Comparison of ENCODE assay signal across 8 cellular contexts in the genomic region with DNA sequence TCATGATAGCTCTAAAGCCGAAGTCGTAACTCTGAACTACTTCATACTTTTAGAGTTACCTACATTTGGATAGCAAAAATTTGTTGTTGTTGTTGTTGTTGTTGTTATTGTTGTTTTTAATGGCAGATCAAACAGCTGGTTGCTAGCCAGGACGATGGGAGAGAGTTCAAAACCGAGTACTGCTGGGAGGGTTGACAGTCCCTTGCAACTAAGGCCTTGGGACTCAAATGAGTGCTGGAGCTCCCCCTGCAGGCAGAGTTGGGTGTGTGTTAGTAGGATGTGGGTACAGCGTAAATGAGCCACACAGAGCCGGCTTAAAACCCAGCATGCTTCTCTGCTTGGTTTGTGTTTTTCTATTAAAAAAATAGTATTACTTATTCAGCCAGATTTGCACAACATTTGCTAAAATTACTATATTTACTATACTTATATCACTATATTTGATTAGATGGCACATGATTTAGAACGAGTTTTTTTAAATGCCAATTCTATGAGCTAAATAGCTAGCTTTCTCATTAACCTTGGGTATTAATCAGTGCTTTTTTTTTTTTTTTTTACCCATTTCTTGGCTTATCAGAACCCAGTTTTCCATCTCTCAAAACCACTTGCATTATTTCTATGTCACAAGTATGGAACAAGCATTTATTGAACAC.
DNase-seq lines count a peak whose midpoint lies in the region; ATAC-seq, FAIRE-seq and TF ChIP-seq lines count a peak whose summit lies in the region.

No MANE protein-coding gene starts in this region.

- H3K27ac ChIP-seq in caudate nucleus (ENCODE audit: low read depth, low read length) = no peak overlapping the region
- H3K27ac ChIP-seq in kidney (ENCODE audit: low read depth in 2 of 2, low read length in 2 of 2) = no peak overlapping the region

- peak; percentile 73 for FAIRE-seq in kidney (lab: Jason Lieb, UNC)

- DNase-seq in AG09319 (ENCODE audit: extremely low read depth, low read depth) (peak; percentile 80), NCI-H226 (peak; percentile 71), activated B cell treated with CpG ODN at 0.5 μM for 24 hours (peak; percentile 56), caudate nucleus (lab: John Stamatoyannopoulos, UW) (peak in 60 of 61 donors; percentile 0 to 93 (median 61)), kidney (peak; percentile 90)
- peak; percentile 68 for DNase-seq in stimulated activated CD4-positive, alpha-beta T cell treated with anti-CD3 and anti-CD28 coated beads, Interleukin-2, amount 100 ng/mL, for 4 hours (ENCODE audit: low read depth)

- intact Hi-C loops in activated B cell treated with CpG ODN at 0.5 μM for 24 hours (cut with micrococcal nuclease) (loop anchor here (1.0 to 10.0 kb wide), 5 partner anchors 305 to 1566 kb away; a partner anchor contains a TSS), kidney (cut with DNase I) (loop anchor here (5.0 kb wide), 1 partner anchor 306 kb away; a partner anchor contains a TSS)

- TF ChIP-seq CTCF in AG09319 (IDR thresholded peaks at IDR 0.05; ENCODE audit: low read depth, low read length) (peak; percentile 98), activated B cell treated with CpG ODN at 0.5 μM for 24 hours (IDR thresholded peaks at IDR 0.05) (no peak), kidney (IDR thresholded peaks at IDR 0.05; ENCODE audit: borderline replicate concordance, extremely low read depth, insufficient read depth) (peak; percentile 87)

- no peaks in the 10 kb centered on the region for H3K36me3 Mint-ChIP-seq in activated B cell treated with CpG ODN at 0.5 μM for 24 hours (ENCODE audit: low read depth)

- H3K9ac ChIP-seq in kidney (ENCODE audit: low read length in 2 of 2) = no peak overlapping the region

- peaks cover 2% of the 10 kb centered on the region for H3K27me3 Mint-ChIP-seq in activated B cell treated with CpG ODN at 0.5 μM for 24 hours

- ATAC-seq in GM18907 (IDR thresholded peaks at IDR 0.05; ENCODE audit: unreplicated experiment) = peak; percentile 88
- peak; percentile 81 for ATAC-seq in HG03280 (IDR thresholded peaks at IDR 0.05; ENCODE audit: unreplicated experiment)
- peak; percentile 74 for ATAC-seq in activated B cell treated with CpG ODN at 0.5 μM for 24 hours (ENCODE audit: low read depth)

- H3K4me1 Mint-ChIP-seq in activated B cell treated with CpG ODN at 0.5 μM for 24 hours = no peaks in the 10 kb centered on the region

- H3K4me3 ChIP-seq in kidney (ENCODE audit: low read length in 2 of 2) = no peak overlapping the region

- POLR2A ChIA-PET in activated B cell treated with CpG ODN at 0.5 μM for 24 hours (lab: Charles Lee) = interaction anchor here (0.6 kb wide), 1 partner anchor 1210 kb away, joined by 7 read pairs; a partner anchor contains a TSS

- H3K4me3 Mint-ChIP-seq in activated B cell treated with CpG ODN at 0.5 μM for 24 hours = no peak overlapping the region

- H3K27ac Mint-ChIP-seq in activated B cell treated with CpG ODN at 0.5 μM for 24 hours = no peak overlapping the region

- CTCF ChIA-PET in activated B cell treated with CpG ODN at 0.5 μM for 24 hours (lab: Charles Lee) = interaction anchor here (0.7 to 2.2 kb wide), 12 partner anchors 9 to 1226 kb away, joined by 3 to 15 read pairs (median 4); a partner anchor contains a TSS

- H3K9me3 Mint-ChIP-seq in activated B cell treated with CpG ODN at 0.5 μM for 24 hours = no peaks in the 10 kb centered on the region

- H3K4me1 ChIP-seq in kidney (ENCODE audit: control insufficient read depth in 1 of 2, insufficient read depth in 1 of 2, low read depth in 1 of 2, low read length in 2 of 2) = no peaks in the 10 kb centered on the region

- no peaks in the 10 kb centered on the region for H3K9me3 ChIP-seq in kidney (ENCODE audit: control insufficient read depth in 1 of 2, low read length in 2 of 2)

- no peaks in the 10 kb centered on the region for H3K36me3 ChIP-seq in kidney (ENCODE audit: control insufficient read depth in 1 of 2, insufficient read depth in 2 of 2, low read length in 2 of 2)
